In genomic region chr10:69976795-69977546, GRCh38 we compare ENCODE assay signal across 18 cellular contexts.
"Had no signal": no experiment of that assay in that cellular context is flagged by ENCODE, and none has a peak within 500 bp of the region (broad histone marks: within the 10 kb centered on the region; RNA-seq: fewer than 3 reads in every experiment).

No MANE protein-coding gene starts in this region.

- H2AFZ ChIP-seq: parathyroid adenoma had no signal

- H3K79me2 ChIP-seq: parathyroid adenoma had no signal

- FAIRE-seq: islet of Langerhans had no signal

- H3K36me3 ChIP-seq: ascending aorta, breast epithelium, gastrocnemius medialis, thyroid gland, uterus, WERI-Rb-1 had no signal

- H3K9me3 ChIP-seq: thyroid gland, uterus had no signal

- DNase-seq: activated CD4-positive, alpha-beta T cell treated with anti-CD3 and anti-CD28 coated beads, Interleukin-2, amount 50 U/mL, for 48 hours; activated naive CD4-positive, alpha-beta T cell treated with Interleukin-2 at 50 U/mL for 16 hours; activated naive CD8-positive, alpha-beta T cell treated with anti-CD3 and anti-CD28 coated beads, Interleukin-2, amount 50 U/mL, for 24 hours; dermis blood vessel endothelial cell; effector memory CD8-positive, alpha-beta T cell; gastrocnemius medialis; naive B cell; T1000; thyroid gland; uterus; WERI-Rb-1 had no signal

- H3K27ac Mint-ChIP-seq: activated naive CD8-positive, alpha-beta T cell treated with anti-CD3 and anti-CD28 coated beads, Interleukin-2, amount 50 U/mL, for 24 hours; activated T-helper 17 cell treated with anti-CD3 and anti-CD28 coated beads, Interleukin-2, amount 50 U/mL, for 72 hours; effector memory CD8-positive, alpha-beta T cell; naive B cell; stimulated activated memory B cell treated with anti-CD40 and anti-IgM and Interleukin-4, amounts not matched to agents 10 μg/mL and 1 μg/mL and 100 μg/mL, for 72 hours had no signal

- ATAC-seq: activated naive CD8-positive, alpha-beta T cell treated with anti-CD3 and anti-CD28 coated beads, Interleukin-2, amount 50 U/mL, for 24 hours; activated T-helper 17 cell treated with anti-CD3 and anti-CD28 coated beads, Interleukin-2, amount 50 U/mL, for 72 hours; effector memory CD8-positive, alpha-beta T cell; gastrocnemius medialis; left lobe of liver; stimulated activated memory B cell treated with anti-CD40 and anti-IgM and Interleukin-4, amounts not matched to agents 10 μg/mL and 1 μg/mL and 100 μg/mL, for 72 hours had no signal

- H3K4me1 ChIP-seq: ascending aorta, breast epithelium, gastrocnemius medialis, parathyroid adenoma, thyroid gland, uterus had no signal

- H3K9ac ChIP-seq: parathyroid adenoma had no signal

- H3K27me3 ChIP-seq: ascending aorta, breast epithelium, thyroid gland, uterus had no signal

- H3K4me1 Mint-ChIP-seq: naive B cell; stimulated activated memory B cell treated with anti-CD40 and anti-IgM and Interleukin-4, amounts not matched to agents 10 μg/mL and 1 μg/mL and 100 μg/mL, for 72 hours had no signal

- H3K27ac ChIP-seq: ascending aorta, breast epithelium, gastrocnemius medialis, parathyroid adenoma, thyroid gland, uterus, WERI-Rb-1 had no signal

- H3K4me3 Mint-ChIP-seq: activated naive CD8-positive, alpha-beta T cell treated with anti-CD3 and anti-CD28 coated beads, Interleukin-2, amount 50 U/mL, for 24 hours; activated T-helper 17 cell treated with anti-CD3 and anti-CD28 coated beads, Interleukin-2, amount 50 U/mL, for 72 hours; effector memory CD8-positive, alpha-beta T cell; naive B cell; stimulated activated memory B cell treated with anti-CD40 and anti-IgM and Interleukin-4, amounts not matched to agents 10 μg/mL and 1 μg/mL and 100 μg/mL, for 72 hours had no signal

- H3K4me3 ChIP-seq: ascending aorta, breast epithelium, gastrocnemius medialis, thyroid gland, uterus had no signal
